ENCODE assay signal across 1 cellular context in genomic region chr5:151793358-151793757, GRCh38.
TF ChIP-seq lines count a peak whose summit lies in the region.

No MANE protein-coding gene starts in this region.

TF ChIP-seq in HepG2, 621 proteins besides CTCF, POLR2A, EP300 and RAD21:
- TF ChIP-seq ZNF678 (CRISPR knock-in tag; IDR thresholded peaks at IDR 0.05): no peak
- no peak for TF ChIP-seq U2AF2 (IDR thresholded peaks at IDR 0.05; ENCODE audit: low read depth, low read length)
- TF ChIP-seq ZNF512 (CRISPR knock-in tag; IDR thresholded peaks at IDR 0.05): no peak
- no peak for TF ChIP-seq PLRG1 (conservative IDR thresholded peaks at IDR 0.05)
- peak; percentile 22; the same call in 1 of the 2 replicates for TF ChIP-seq FOXA3 (CRISPR knock-in tag; IDR thresholded peaks at IDR 0.05)
- TF ChIP-seq SOX6 (IDR thresholded peaks at IDR 0.05): no peak
- TF ChIP-seq SOX6 (CRISPR knock-in tag; IDR thresholded peaks at IDR 0.05): peak; percentile 32; the same call in 1 of the 2 replicates
- TF ChIP-seq SOX5 (CRISPR knock-in tag; IDR thresholded peaks at IDR 0.05; ENCODE audit: borderline replicate concordance): peak; percentile 59; the same call in 1 of the 2 replicates
- TF ChIP-seq SAP130 (CRISPR knock-in tag; IDR thresholded peaks at IDR 0.05; ENCODE audit: low read depth): 0 out of 2 replicates have a peak, but pooled peaks have one; percentile 11
- TF ChIP-seq NKX3-1 (CRISPR knock-in tag; IDR thresholded peaks at IDR 0.05): no peak
- TF ChIP-seq SOX13 (IDR thresholded peaks at IDR 0.05): 0 out of 2 replicates have a peak, but pooled peaks have one; percentile 41
- peak in 1 of 2 experiments; percentile 96; a peak in 2 of 4 replicates for TF ChIP-seq SOX13 (CRISPR knock-in tag; conservative IDR thresholded peaks at IDR 0.05 in 1 of 2, IDR thresholded peaks at IDR 0.05 in 1 of 2)
